Comparison of ENCODE assay signal across 8 cellular contexts in genomic region chr6:122789862-122790739, GRCh38. TPM values are rescaled to one million over a fixed set of nuclear protein-coding genes. Genes with fewer than 3 reads are reported as not detected.
DNase-seq lines count a peak whose midpoint lies in the region; ATAC-seq and TF ChIP-seq lines count a peak whose summit lies in the region.

No MANE protein-coding gene starts in this region.

- intact Hi-C loops in colonic mucosa (cut with DNase I): no loop called here

- peak; percentile 47 for ATAC-seq in GM21367 (IDR thresholded peaks at IDR 0.05; ENCODE audit: unreplicated experiment)
- ATAC-seq in HG03558 (IDR thresholded peaks at IDR 0.05; ENCODE audit: extremely low read depth, unreplicated experiment): peak; percentile 26
- peak; percentile 68 for ATAC-seq in RWPE2 (ENCODE audit: low read depth)
- ATAC-seq in lung (ENCODE audit: insufficient read depth, low FRiP score): peak; percentile 43

- DNase-seq in RWPE2 (ENCODE audit: low spot score): no peak
- peak; percentile 44 for DNase-seq in colonic mucosa
- peak; percentile 48 for DNase-seq in lung (ENCODE audit: low spot score)
- DNase-seq in suprapubic skin (ENCODE audit: low spot score in 2 of 2): no peak
- no peak for DNase-seq in NCI-H1436 treated with DMSO at 0.1 percent for 48 hours (lab: John Stamatoyannopoulos, UW)

- TF ChIP-seq EP300 in suprapubic skin (IDR thresholded peaks at IDR 0.05): no peak

- H3K27ac ChIP-seq in RWPE2 (ENCODE audit: poor library complexity, severe bottlenecking): peak overlapping the region; percentile 65
- peak overlapping the region; percentile 98 for H3K27ac ChIP-seq in colonic mucosa
- H3K27ac ChIP-seq in lung (ENCODE audit: low read depth in 1 of 2, low read length in 1 of 2): peak overlapping the region; percentile 95 to 98
- H3K27ac ChIP-seq in suprapubic skin: peak overlapping the region; percentile 97

- no peaks in the 10 kb centered on the region for H3K4me1 ChIP-seq in ES-I3 (ENCODE audit: insufficient read depth, low read length)
- H3K4me1 ChIP-seq in RWPE2 (ENCODE audit: insufficient read depth, poor library complexity, severe bottlenecking): no peaks in the 10 kb centered on the region
- H3K4me1 ChIP-seq in colonic mucosa: no peaks in the 10 kb centered on the region
- peaks cover 0 to 3% of the 10 kb centered on the region in 2 donors for H3K4me1 ChIP-seq in lung (ENCODE audit: control insufficient read depth in 2 of 2, insufficient read depth in 2 of 2, low read length in 2 of 2)
- H3K4me1 ChIP-seq in suprapubic skin: peaks cover 42% of the 10 kb centered on the region

- H3K27me3 ChIP-seq in RWPE2 (ENCODE audit: insufficient read depth, poor library complexity, severe bottlenecking) (no peaks in the 10 kb centered on the region), colonic mucosa (no peaks in the 10 kb centered on the region), lung (ENCODE audit: control insufficient read depth, insufficient read depth) (no peaks in the 10 kb centered on the region), suprapubic skin (no peaks in the 10 kb centered on the region)

- TF ChIP-seq POLR2A in suprapubic skin (IDR thresholded peaks at IDR 0.05): no peak

- TF ChIP-seq CTCF in RWPE2 (IDR thresholded peaks at IDR 0.05; ENCODE audit: poor library complexity, severe bottlenecking): peak; percentile 40
- TF ChIP-seq CTCF in colonic mucosa (IDR thresholded peaks at IDR 0.05): no peak
- TF ChIP-seq CTCF in lung (IDR thresholded peaks at IDR 0.05; ENCODE audit: control extremely low read depth, extremely low read depth): no peak
- no peak for TF ChIP-seq CTCF in suprapubic skin (IDR thresholded peaks at IDR 0.05)

- 8 to 9% methylated on average over 27 of the region's 27 CpGs for WGBS in lung, 2 donors
- 6% methylated on average over 27 of the region's 27 CpGs for WGBS in suprapubic skin

- H3K9ac ChIP-seq in ES-I3 (ENCODE audit: low read depth, low read length): peak overlapping the region; percentile 62
- H3K9ac ChIP-seq in colonic mucosa (ENCODE audit: low read depth in 2 of 2, low read length in 2 of 2): peak overlapping the region; percentile 94 to 97

- no peaks in the 10 kb centered on the region for H3K36me3 ChIP-seq in ES-I3 (ENCODE audit: insufficient read depth, low read length)
- H3K36me3 ChIP-seq in RWPE2 (ENCODE audit: low read depth): no peaks in the 10 kb centered on the region
- no peaks in the 10 kb centered on the region for H3K36me3 ChIP-seq in colonic mucosa
- H3K36me3 ChIP-seq in lung (ENCODE audit: control insufficient read depth in 2 of 2, insufficient read depth in 2 of 2, low read length in 2 of 2): no peaks in the 10 kb centered on the region
- H3K36me3 ChIP-seq in suprapubic skin: no peaks in the 10 kb centered on the region

- H3K4me3 ChIP-seq in RWPE2 (ENCODE audit: severe bottlenecking): peak overlapping the region; percentile 57
- H3K4me3 ChIP-seq in colonic mucosa: peak overlapping the region; percentile 64
- H3K4me3 ChIP-seq in lung: peak overlapping the region; percentile 78
- peak overlapping the region; percentile 77 for H3K4me3 ChIP-seq in suprapubic skin

- no peaks in the 10 kb centered on the region for H3K9me3 ChIP-seq in ES-I3 (ENCODE audit: control insufficient read depth, insufficient read depth, low read length)
- no peaks in the 10 kb centered on the region for H3K9me3 ChIP-seq in RWPE2 (ENCODE audit: severe bottlenecking)
- no peaks in the 10 kb centered on the region for H3K9me3 ChIP-seq in colonic mucosa
- H3K9me3 ChIP-seq in lung (ENCODE audit: control insufficient read depth in 2 of 2, insufficient read depth in 1 of 2, low read length in 1 of 2): no peaks in the 10 kb centered on the region
- H3K9me3 ChIP-seq in suprapubic skin: no peaks in the 10 kb centered on the region

RNA-seq across cellular contexts. Expression of gene SMPDL3A, which starts 1.0 kb away (rescaled TPM):
- total RNA-seq in colonic mucosa (10 to 100 TPM; 47.5 to 86.5 TPM), lung (10 to 100 TPM; 22.4 to 55.2 TPM), suprapubic skin (100 to 1,000 TPM in 1 of 4 donors, 10 to 100 TPM in 3; 82.5 to 111 (median 91.8) TPM)
- 10 to 100 TPM; 14.0 to 37.7 TPM for polyA plus RNA-seq in lung

RNA-seq across cellular contexts. Expression of gene FABP7, which starts 10.6 kb away (rescaled TPM):
- total RNA-seq in colonic mucosa (not detected), lung (10 to 100 TPM in 1 of 2 donors, not detected in 1; 10.4 TPM), suprapubic skin (10 to 100 TPM; 11.8 to 35.6 (median 22.9) TPM)
- under 1 TPM in 1 of 2 donors, not detected in 1; 0.03 TPM for polyA plus RNA-seq in lung

Comparison
In these comparisons a context has a peak if more than half of its experiments do, and no peak if none do; other contexts are left out.
1. DNase-seq: peak in colonic mucosa (single experiment) and lung (single experiment); none in RWPE2 (single experiment), suprapubic skin (0 of 2) and NCI-H1436 treated with DMSO at 0.1 percent for 48 hours (single experiment).
2. Peak in every context shown above with its lines, with median percentiles within 50 percentile points of each other: ATAC-seq, H3K27ac ChIP-seq and H3K4me3 ChIP-seq.